Comparison of ENCODE assay signal across 8 cellular contexts in the genomic region with DNA sequence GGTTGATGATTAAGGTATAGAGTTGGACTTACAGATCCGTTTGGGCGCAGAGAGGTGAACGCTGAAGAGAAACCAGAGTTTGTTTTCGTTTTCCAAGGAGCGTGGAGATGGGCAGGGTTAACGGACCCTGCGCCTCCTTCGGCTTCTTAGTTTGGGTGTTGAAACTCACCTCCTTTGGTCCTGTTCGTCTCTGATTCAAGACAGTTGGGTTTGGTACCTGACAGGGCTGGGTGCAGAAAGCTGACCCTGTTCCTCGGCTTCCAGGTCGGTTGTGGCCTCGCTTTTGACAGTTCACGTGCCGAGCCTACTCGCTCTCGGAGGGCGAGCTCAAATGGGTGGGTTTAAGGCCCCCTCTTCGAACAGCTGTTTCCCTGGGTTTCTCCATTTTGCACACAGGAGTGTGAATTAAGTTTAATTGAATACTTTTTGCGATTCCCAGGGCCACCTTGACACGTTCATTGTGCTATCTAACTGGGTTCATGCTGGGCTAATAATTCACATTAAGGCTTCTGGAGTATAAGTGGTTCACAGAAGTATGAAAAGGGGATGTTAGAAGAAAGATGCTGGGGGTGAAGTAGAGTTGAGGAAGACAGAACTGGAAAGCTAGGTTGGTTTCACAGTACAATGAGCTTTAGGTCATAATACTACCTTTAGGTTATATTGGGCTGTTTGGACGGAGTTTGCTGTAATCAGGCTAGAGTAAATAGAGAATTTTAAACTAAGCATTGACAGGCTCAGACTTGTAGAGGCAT. TPM values are rescaled to one million over a fixed set of nuclear protein-coding genes. Genes with fewer than 3 reads are reported as not detected.
DNase-seq lines count a peak whose midpoint lies in the region; FAIRE-seq and TF ChIP-seq lines count a peak whose summit lies in the region.

No MANE protein-coding gene starts in this region.

- H3K36me3 Mint-ChIP-seq in astrocyte (ENCODE audit: low read depth, unreplicated experiment): peaks cover under 1% of the 10 kb centered on the region

- peak overlapping the region; percentile 99 for H3K27ac ChIP-seq in astrocyte (ENCODE audit: low read depth, low read length)

- H3K9ac ChIP-seq in astrocyte (ENCODE audit: low read length): peak overlapping the region; percentile 99

- H3K4me3 Mint-ChIP-seq in astrocyte (ENCODE audit: unreplicated experiment): no peak overlapping the region

- peak overlapping the region; percentile 89 for H3K4me2 ChIP-seq in astrocyte (ENCODE audit: low read length)

- H3K9me3 ChIP-seq in MG63: no peaks in the 10 kb centered on the region
- H3K9me3 ChIP-seq in astrocyte (ENCODE audit: insufficient read depth, low read depth, low read length): no peaks in the 10 kb centered on the region

- H3K27me3 ChIP-seq in MG63: no peaks in the 10 kb centered on the region
- no peaks in the 10 kb centered on the region for H3K27me3 ChIP-seq in astrocyte (ENCODE audit: insufficient read depth, low read length)

- no peaks in the 10 kb centered on the region for H3K27me3 Mint-ChIP-seq in astrocyte (ENCODE audit: low read depth, unreplicated experiment)

- peaks cover 17% of the 10 kb centered on the region for H3K4me1 Mint-ChIP-seq in astrocyte (ENCODE audit: low read depth, unreplicated experiment)

- H3K4me1 ChIP-seq in astrocyte (ENCODE audit: insufficient read depth, low read length): peaks cover 18% of the 10 kb centered on the region

- no peak for FAIRE-seq in astrocyte (lab: Jason Lieb, UNC)
- no peak for FAIRE-seq in HTR-8/SVneo (lab: Jason Lieb, UNC)

- H3K27ac Mint-ChIP-seq in astrocyte (ENCODE audit: unreplicated experiment): no peak overlapping the region

- peak overlapping the region; percentile 93 for H3K4me3 ChIP-seq in MG63
- H3K4me3 ChIP-seq in astrocyte (ENCODE audit: insufficient read depth, low read depth, low read length): peak overlapping the region; percentile 100

- H3K79me2 ChIP-seq in astrocyte (ENCODE audit: insufficient read depth, low read length): peaks cover 89% of the 10 kb centered on the region

- H2AFZ ChIP-seq in astrocyte (ENCODE audit: low read depth, low read length): peak overlapping the region; percentile 86

- peak; percentile 5 for DNase-seq in stimulated activated CD4-positive, alpha-beta T cell treated with anti-CD3 and anti-CD28 coated beads, Interleukin-2, amount 100 ng/mL, for 4 hours (ENCODE audit: low read depth)
- no peak for DNase-seq in stimulated activated CD4-positive, alpha-beta T cell treated with anti-CD3 and anti-CD28 coated beads, Interleukin-15, amount 100 ng/mL, for 24 hours
- DNase-seq in MG63 (no peak), astrocyte (ENCODE audit: low read depth) (no peak), left kidney (ENCODE audit: low read depth, low spot score) (peak; percentile 46), superior temporal gyrus (ENCODE audit: extremely low spot score) (peak; percentile 16), HTR-8/SVneo (ENCODE audit: insufficient read length, low spot score) (no peak), NCI-H2196 treated with DMSO at 0.1 percent for 48 hours (lab: John Stamatoyannopoulos, UW; ENCODE audit: unreplicated experiment) (no peak)

- TF ChIP-seq CTCF in astrocyte (IDR thresholded peaks at IDR 0.05; ENCODE audit: insufficient read depth, low read depth, low read length): no peak

- H3K9me3 Mint-ChIP-seq in astrocyte (ENCODE audit: unreplicated experiment): no peaks in the 10 kb centered on the region

- peaks cover 32% of the 10 kb centered on the region for H4K20me1 ChIP-seq in astrocyte (ENCODE audit: insufficient read depth, low read length)

- peaks cover 26% of the 10 kb centered on the region for H3K36me3 ChIP-seq in MG63
- peaks cover 4% of the 10 kb centered on the region for H3K36me3 ChIP-seq in astrocyte (ENCODE audit: insufficient read depth, low read length)

RNA-seq across cellular contexts. Expression of gene USPL1, which starts 0.6 kb away (rescaled TPM):
- total RNA-seq in MG63 (2014; rRNA removed; shearing (Covaris generic); ENCODE audit: low replicate concordance): 20.3 and 23.4 TPM in 2 replicates
- total RNA-seq in astrocyte: 27.4 and 29.6 TPM in 2 replicates

Comparison
In these comparisons a context has a peak if more than half of its experiments do, and no peak if none do; other contexts are left out.
1. DNase-seq: peak in stimulated activated CD4-positive, alpha-beta T cell treated with anti-CD3 and anti-CD28 coated beads, Interleukin-2, amount 100 ng/mL, for 4 hours (single experiment), left kidney (single experiment) and superior temporal gyrus (single experiment); none in stimulated activated CD4-positive, alpha-beta T cell treated with anti-CD3 and anti-CD28 coated beads, Interleukin-15, amount 100 ng/mL, for 24 hours (single experiment), MG63 (single experiment), astrocyte (single experiment), HTR-8/SVneo (single experiment) and NCI-H2196 treated with DMSO at 0.1 percent for 48 hours (single experiment).